In genomic region chr15:101337976-101338375, GRCh38 we compare ENCODE assay signal across 29 cellular contexts.
"Had no signal": no experiment of that assay in that cellular context is flagged by ENCODE, and none has a peak within 500 bp of the region (broad histone marks: within the 10 kb centered on the region; RNA-seq: fewer than 3 reads in every experiment).

No MANE protein-coding gene starts in this region.

- H3K27ac Mint-ChIP-seq: activated CD4-positive, alpha-beta memory T cell treated with anti-CD3 and anti-CD28 coated beads for 36 hours; activated CD4-positive, alpha-beta T cell treated with anti-CD3 and anti-CD28 coated beads for 36 hours; activated CD4-positive, alpha-beta T cell treated with anti-CD3 and anti-CD28 coated beads, Interleukin-2, amount 10 ng/mL, durations not matched to agents 24 days and 14 days; activated CD8-positive, alpha-beta memory T cell treated with anti-CD3 and anti-CD28 coated beads, Interleukin-2, amount 10 ng/mL, durations not matched to agents 7 days and 5 days; activated CD8-positive, alpha-beta T cell treated with anti-CD3 and anti-CD28 coated beads, Interleukin-2, amount 10 ng/mL, durations not matched to agents 7 days and 5 days; activated naive CD4-positive, alpha-beta T cell treated with anti-CD3 and anti-CD28 coated beads, Interleukin-2, amount 10 ng/mL, durations not matched to agents 7 days and 5 days; activated naive CD4-positive, alpha-beta T cell treated with anti-CD3 and anti-CD28 coated beads, Interleukin-2, amount 50 U/mL, for 72 hours; activated naive CD8-positive, alpha-beta T cell treated with anti-CD3 and anti-CD28 coated beads, Interleukin-2, amount 10 ng/mL, durations not matched to agents 7 days and 5 days; activated T-cell treated with anti-CD3 and anti-CD28 coated beads, Interleukin-2, amount 50 U/mL, for 24 hours; activated T-cell treated with anti-CD3 and anti-CD28 coated beads, Interleukin-2, amount 50 U/mL, for 72 hours; dendritic cell treated with granulocyte-macrophage colony-stimulating factor and Interleukin-4, amounts not matched to agents 40 ng/mL and 50 ng/mL, for 4 days had no signal

- H3K36me3 ChIP-seq: brain microvascular endothelial cell, esophagus muscularis mucosa, gastrocnemius medialis had no signal

- H3K4me3 Mint-ChIP-seq: activated CD4-positive, alpha-beta memory T cell treated with anti-CD3 and anti-CD28 coated beads for 36 hours; activated CD4-positive, alpha-beta T cell treated with anti-CD3 and anti-CD28 coated beads for 36 hours; activated CD4-positive, alpha-beta T cell treated with anti-CD3 and anti-CD28 coated beads, Interleukin-2, amount 10 ng/mL, durations not matched to agents 24 days and 14 days; activated CD8-positive, alpha-beta memory T cell treated with anti-CD3 and anti-CD28 coated beads, Interleukin-2, amount 10 ng/mL, durations not matched to agents 7 days and 5 days; activated CD8-positive, alpha-beta T cell treated with anti-CD3 and anti-CD28 coated beads, Interleukin-2, amount 10 ng/mL, durations not matched to agents 7 days and 5 days; activated naive CD4-positive, alpha-beta T cell treated with anti-CD3 and anti-CD28 coated beads, Interleukin-2, amount 10 ng/mL, durations not matched to agents 7 days and 5 days; activated naive CD8-positive, alpha-beta T cell treated with anti-CD3 and anti-CD28 coated beads, Interleukin-2, amount 10 ng/mL, durations not matched to agents 7 days and 5 days; activated T-cell treated with anti-CD3 and anti-CD28 coated beads, Interleukin-2, amount 50 U/mL, for 24 hours; activated T-cell treated with anti-CD3 and anti-CD28 coated beads, Interleukin-2, amount 50 U/mL, for 72 hours; central memory CD8-positive, alpha-beta T cell; dendritic cell treated with granulocyte-macrophage colony-stimulating factor and Interleukin-4, amounts not matched to agents 40 ng/mL and 50 ng/mL, for 4 days had no signal

- H3K27me3 ChIP-seq: brain microvascular endothelial cell, dorsolateral prefrontal cortex, foreskin keratinocyte, gastrocnemius medialis had no signal

- ATAC-seq: activated CD4-positive, alpha-beta T cell treated with anti-CD3 and anti-CD28 coated beads for 36 hours; activated CD8-positive, alpha-beta memory T cell treated with anti-CD3 and anti-CD28 coated beads, Interleukin-2, amount 10 ng/mL, durations not matched to agents 7 days and 5 days; activated CD8-positive, alpha-beta T cell treated with anti-CD3 and anti-CD28 coated beads, Interleukin-2, amount 10 ng/mL, durations not matched to agents 7 days and 5 days; activated naive CD4-positive, alpha-beta T cell treated with anti-CD3 and anti-CD28 coated beads, Interleukin-2, amount 50 U/mL, for 72 hours; activated T-cell treated with anti-CD3 and anti-CD28 coated beads, Interleukin-2, amount 50 U/mL, for 72 hours; foreskin keratinocyte; gastrocnemius medialis; heart left ventricle had no signal

- DNase-seq: activated CD4-positive, alpha-beta memory T cell treated with anti-CD3 and anti-CD28 coated beads for 36 hours; activated CD4-positive, alpha-beta T cell treated with anti-CD3 and anti-CD28 coated beads for 36 hours; activated CD4-positive, alpha-beta T cell treated with anti-CD3 and anti-CD28 coated beads, Interleukin-2, amount 10 ng/mL, durations not matched to agents 24 days and 14 days; activated CD4-positive, CD25-positive, alpha-beta regulatory T cell; activated CD4-positive, CD25-positive, alpha-beta regulatory T cell treated with anti-CD3 and anti-CD28 coated beads, Interleukin-2, amount 50 U/mL, for 72 hours; activated CD8-positive, alpha-beta memory T cell treated with anti-CD3 and anti-CD28 coated beads, Interleukin-2, amount 10 ng/mL, durations not matched to agents 7 days and 5 days; activated CD8-positive, alpha-beta memory T cell treated with anti-CD3 and anti-CD28 coated beads, Interleukin-2, amount 50 U/mL, for 48 hours; activated CD8-positive, alpha-beta T cell treated with anti-CD3 and anti-CD28 coated beads, Interleukin-2, amount 10 ng/mL, durations not matched to agents 7 days and 5 days; activated gamma-delta T cell; activated naive CD4-positive, alpha-beta T cell; activated naive CD4-positive, alpha-beta T cell treated with anti-CD3 and anti-CD28 coated beads, Interleukin-2, amount 10 ng/mL, durations not matched to agents 7 days and 5 days; activated naive CD8-positive, alpha-beta T cell treated with anti-CD3 and anti-CD28 coated beads, Interleukin-2, amount 10 ng/mL, durations not matched to agents 7 days and 5 days; activated T-cell treated with anti-CD3 and anti-CD28 coated beads for 4 hours; activated T-cell treated with anti-CD3 and anti-CD28 coated beads, Interleukin-2, amount 50 U/mL, for 24 hours; activated T-cell treated with anti-CD3 and anti-CD28 coated beads, Interleukin-2, amount 50 U/mL, for 72 hours; brain microvascular endothelial cell; dorsolateral prefrontal cortex; effector memory CD4-positive, alpha-beta T cell; erythroblast; foreskin keratinocyte; gastrocnemius medialis; glutamatergic neuron; heart left ventricle; T-helper 2 cell had no signal

- H3K4me3 ChIP-seq: coronary artery, dorsolateral prefrontal cortex, esophagus muscularis mucosa, gastrocnemius medialis, heart left ventricle had no signal

- H3K4me1 ChIP-seq: esophagus muscularis mucosa, foreskin keratinocyte, gastrocnemius medialis, heart left ventricle had no signal

- H3K27ac ChIP-seq: brain microvascular endothelial cell, coronary artery, esophagus muscularis mucosa, foreskin keratinocyte, gastrocnemius medialis, heart left ventricle had no signal

- H3K9me3 ChIP-seq: gastrocnemius medialis had no signal
